18 cellular contexts compared by ENCODE assay signal in the genomic region with DNA sequence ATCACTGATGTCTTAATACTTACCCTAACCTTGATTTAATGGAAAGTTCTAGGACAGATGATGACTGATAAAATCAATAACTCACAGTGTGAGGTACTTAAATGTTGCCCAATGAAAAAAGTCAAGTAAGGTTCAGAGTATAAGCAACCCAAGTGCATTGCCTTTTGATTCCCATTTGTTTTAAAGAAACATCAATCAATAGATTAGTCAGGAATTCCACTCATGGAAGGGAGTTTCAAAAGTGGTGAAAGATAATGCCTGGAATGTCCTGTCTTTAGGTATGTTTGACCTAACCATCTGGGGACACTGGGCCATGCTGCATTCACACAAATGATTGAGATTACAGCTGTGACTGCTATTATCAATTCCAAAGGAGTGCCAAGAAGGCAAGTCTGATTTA.
DNase-seq lines count a peak whose midpoint lies in the region; ATAC-seq lines count a peak whose summit lies in the region.
"Had no signal": no experiment of that assay in that cellular context is flagged by ENCODE, and none has a peak within 500 bp of the region (broad histone marks: within the 10 kb centered on the region; RNA-seq: fewer than 3 reads in every experiment).

No MANE protein-coding gene starts in this region.

- DNase-seq in A172 (ENCODE audit: low spot score) (peak; percentile 4), HuH-7.5 (ENCODE audit: low spot score) (peak; percentile 7), astrocyte of the hippocampus (ENCODE audit: low read depth, low spot score) (peak; percentile 15), renal cortical epithelial cell (ENCODE audit: low read depth) (peak; percentile 19), DMS79 treated with DMSO at 0.1 percent for 48 hours (lab: John Stamatoyannopoulos, UW) (no peak), NCI-H187 (lab: John Stamatoyannopoulos, UW) (no peak)
- DNase-seq: 8988T; C1 segment of cervical spinal cord; Calu3; CD4-positive, alpha-beta memory T cell; COR-L47; DMS53; DND-41; GM23248; H9 had no signal

- no peak for ATAC-seq in HG03139 (IDR thresholded peaks at IDR 0.05; ENCODE audit: unreplicated experiment)
- ATAC-seq in HG03039 (IDR thresholded peaks at IDR 0.05; ENCODE audit: unreplicated experiment), result no peak
- ATAC-seq: HCT116 had no signal

Comparison
In these comparisons a context has a peak if more than half of its experiments do, and no peak if none do; other contexts are left out.
1. DNase-seq: peak in A172 (single experiment), HuH-7.5 (single experiment), astrocyte of the hippocampus (single experiment) and renal cortical epithelial cell (single experiment); none in DMS79 treated with DMSO at 0.1 percent for 48 hours (single experiment) and NCI-H187 (0 of 2).